21 cellular contexts compared by ENCODE assay signal in the genomic region with DNA sequence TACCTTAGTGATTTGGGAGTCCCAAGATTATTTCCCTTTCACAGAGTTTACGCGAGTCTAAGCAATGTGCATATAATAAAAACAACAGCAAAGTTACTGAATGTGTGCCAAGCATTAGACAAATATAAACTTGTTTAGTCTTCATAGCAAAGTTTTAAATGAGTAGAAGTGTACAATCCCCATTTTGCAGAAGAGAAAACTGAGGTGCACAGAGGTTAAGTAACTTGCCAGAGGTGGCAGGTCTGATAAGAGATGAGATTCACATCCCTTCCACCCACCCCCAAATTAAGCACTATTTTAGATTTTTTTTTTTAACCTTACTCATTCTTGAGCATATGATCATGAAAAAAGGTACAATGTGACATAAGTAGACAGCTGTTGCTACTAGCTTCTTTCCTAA.
"Had no signal": no experiment of that assay in that cellular context is flagged by ENCODE, and none has a peak within 500 bp of the region (broad histone marks: within the 10 kb centered on the region; RNA-seq: fewer than 3 reads in every experiment).

No MANE protein-coding gene starts in this region.

- H3K4me3 Mint-ChIP-seq: neural crest cell had no signal

- ATAC-seq: body of pancreas, right cardiac atrium, upper lobe of right lung had no signal

- H3K9me3 Mint-ChIP-seq: activated naive CD4-positive, alpha-beta T cell treated with anti-CD3 and anti-CD28 coated beads, Interleukin-2, amount 50 U/mL, for 24 hours had no signal

- H3K4me3 ChIP-seq: body of pancreas, coronary artery, esophagus muscularis mucosa, left ventricle myocardium inferior, prostate gland, stomach had no signal

- H3K27me3 ChIP-seq: body of pancreas, esophagus muscularis mucosa, stomach, upper lobe of right lung had no signal

- H3K4me1 ChIP-seq: prostate gland had no signal

- H3K27me3 Mint-ChIP-seq: activated naive CD4-positive, alpha-beta T cell treated with anti-CD3 and anti-CD28 coated beads, Interleukin-2, amount 50 U/mL, for 24 hours; activated T-cell treated with anti-CD3 and anti-CD28 coated beads, Interleukin-2, amount 50 U/mL, for 24 hours had no signal

- H3K27ac ChIP-seq: body of pancreas, coronary artery, esophagus muscularis mucosa, left ventricle myocardium inferior, prostate gland, thoracic aorta, upper lobe of right lung had no signal

- H3K36me3 ChIP-seq: esophagus muscularis mucosa, left ventricle myocardium inferior, prostate gland, stomach, thoracic aorta, upper lobe of right lung had no signal

- DNase-seq: activated CD4-positive, alpha-beta T cell treated with anti-CD3 and anti-CD28 coated beads, Interleukin-2, amount 10 ng/mL, durations not matched to agents 24 days and 14 days; activated CD4-positive, CD25-positive, alpha-beta regulatory T cell; activated effector memory CD4-positive, alpha-beta T cell treated with Interleukin-2 at 50 U/mL for 16 hours; activated T-cell treated with anti-CD3 and anti-CD28 coated beads, Interleukin-2, amount 50 U/mL, for 24 hours; amygdala; body of pancreas; caudate nucleus; hippocampal formation; left ventricle myocardium inferior; mesendoderm; right cardiac atrium; stimulated activated CD4-positive, alpha-beta T cell treated with anti-CD3 and anti-CD28 coated beads, Interleukin-4, amount 100 ng/mL, for 4 hours; stimulated activated CD8-positive, alpha-beta memory T cell treated with anti-CD3 and anti-CD28 coated beads, Interleukin-4, amount 100 ng/mL, for 48 hours; stomach; upper lobe of right lung had no signal

- H3K9me3 ChIP-seq: body of pancreas, esophagus muscularis mucosa, left ventricle myocardium inferior, prostate gland, stomach, thoracic aorta, upper lobe of right lung had no signal
